In genomic region chr1:3465091-3465934, GRCh38 we compare ENCODE assay signal across 21 cellular contexts. TPM values are rescaled to one million over a fixed set of nuclear protein-coding genes. Genes with fewer than 3 reads are reported as not detected.
DNase-seq lines count a peak whose midpoint lies in the region; ATAC-seq and TF ChIP-seq lines count a peak whose summit lies in the region.
"Had no signal": no experiment of that assay in that cellular context is flagged by ENCODE, and none has a peak within 500 bp of the region (broad histone marks: within the 10 kb centered on the region; RNA-seq: fewer than 3 reads in every experiment).

No MANE protein-coding gene starts in this region.

- DNase-seq in 8988T (peak; percentile 13), H9 (no peak), left cardiac atrium (peak; percentile 20), trophoblast cell (peak in 1 of 2 donors; percentile 42), putamen (ENCODE audit: low spot score) (no peak), AG08396 (ENCODE audit: low spot score) (no peak)
- DNase-seq in activated CD4-positive, CD25-positive, alpha-beta regulatory T cell (lab: John Stamatoyannopoulos, UW): no peak
- DNase-seq: activated CD4-positive, alpha-beta T cell treated with anti-CD3 and anti-CD28 coated beads, Interleukin-2, amount 10 ng/mL, durations not matched to agents 24 days and 14 days; activated CD8-positive, alpha-beta memory T cell treated with anti-CD3 and anti-CD28 coated beads, Interleukin-2, amount 50 U/mL, for 48 hours; activated gamma-delta T cell; brain microvascular endothelial cell; DMS53; KBM-7; natural killer cell; NCI-H526 treated with DMSO at 0.1 percent for 48 hours had no signal

- H3K14ac ChIP-seq in H9 (ENCODE audit: insufficient read depth, low read length) (no peak overlapping the region), trophoblast cell (ENCODE audit: low read length) (no peak overlapping the region)

- H2AFZ ChIP-seq in H9 (ENCODE audit: low read length): no peak overlapping the region
- no peak overlapping the region for H2AFZ ChIP-seq in trophoblast cell (ENCODE audit: insufficient read depth, low read length, poor library complexity)

- H3K56ac ChIP-seq in H9 (ENCODE audit: insufficient read length, low read depth, low read length): no peak overlapping the region

- WGBS in H9 (ENCODE audit: extremely low coverage, insufficient read length, low lambda C conversion rate): no CpG with 5 or more reads among the region's 28 CpGs
- no CpG with 5 or more reads among the region's 28 CpGs for WGBS in trophoblast cell (ENCODE audit: extremely low coverage, insufficient coverage, insufficient read length)

- H3K4me1 ChIP-seq in H9 (ENCODE audit: insufficient read depth, low read length) (no peaks in the 10 kb centered on the region), trophoblast cell (ENCODE audit: control insufficient read depth in 1 of 2, insufficient read depth in 2 of 2, low read length in 2 of 2) (peaks cover 15 to 18% of the 10 kb centered on the region in 2 experiments)

- no peak overlapping the region for H3K4me3 Mint-ChIP-seq in H9
- H3K4me3 Mint-ChIP-seq: activated CD4-positive, alpha-beta T cell treated with anti-CD3 and anti-CD28 coated beads, Interleukin-2, amount 10 ng/mL, durations not matched to agents 24 days and 14 days; dendritic cell treated with granulocyte-macrophage colony-stimulating factor and Interleukin-4, amounts not matched to agents 40 ng/mL and 50 ng/mL, for 4 days; mesothelial cell of epicardium; natural killer cell had no signal

- H2BK5ac ChIP-seq in H9 (ENCODE audit: insufficient read length, low read length): no peak overlapping the region
- H2BK5ac ChIP-seq in trophoblast cell (ENCODE audit: low read depth, low read length, poor library complexity): no peak overlapping the region

- no peaks in the 10 kb centered on the region for H3K79me2 ChIP-seq in H9 (ENCODE audit: insufficient read depth, low read length)
- no peaks in the 10 kb centered on the region for H3K79me2 ChIP-seq in trophoblast cell (ENCODE audit: control insufficient read depth, insufficient read depth, low read length, poor library complexity)

- no peak overlapping the region for H3K4me3 ChIP-seq in trophoblast cell (ENCODE audit: low read depth, low read length)
- H3K4me3 ChIP-seq: GM12878, suprapubic skin had no signal

- H3K9me3 ChIP-seq in H9 (ENCODE audit: control insufficient read depth, low read depth, low read length) (no peaks in the 10 kb centered on the region), trophoblast cell (ENCODE audit: insufficient read depth, low read depth, low read length) (peaks cover 1% of the 10 kb centered on the region)
- H3K9me3 ChIP-seq: suprapubic skin had no signal

- H2AK5ac ChIP-seq in H9 (ENCODE audit: insufficient read length, low read length) (no peak overlapping the region), trophoblast cell (ENCODE audit: low read length) (peak overlapping the region; percentile 42)

- H4K20me1 ChIP-seq in H9 (ENCODE audit: control insufficient read depth, insufficient read depth, insufficient read length): peaks cover 2% of the 10 kb centered on the region

- peaks cover 7 to 12% of the 10 kb centered on the region in 2 experiments for H3K4me1 Mint-ChIP-seq in H9
- H3K4me1 Mint-ChIP-seq: natural killer cell had no signal

- H3K27me3 ChIP-seq in H9 (ENCODE audit: insufficient read depth, low read length) (no peaks in the 10 kb centered on the region), trophoblast cell (ENCODE audit: insufficient read depth, low read length) (no peaks in the 10 kb centered on the region)
- H3K27me3 ChIP-seq: brain microvascular endothelial cell, suprapubic skin had no signal

- no peak overlapping the region for H4K5ac ChIP-seq in H9 (ENCODE audit: insufficient read length, low read depth, low read length)

- H3K9ac ChIP-seq in H9 (ENCODE audit: extremely low read depth, insufficient read length, low read length) (no peak overlapping the region), trophoblast cell (ENCODE audit: low read length) (no peak overlapping the region)

- no peak overlapping the region for H3K23ac ChIP-seq in H9 (ENCODE audit: insufficient read length, low read depth, low read length)
- H3K23ac ChIP-seq in trophoblast cell (ENCODE audit: low read length): no peak overlapping the region

- H3K79me1 ChIP-seq in H9 (ENCODE audit: insufficient read depth, low read depth, low read length, poor library complexity, severe bottlenecking): no peaks in the 10 kb centered on the region
- peaks cover 5% of the 10 kb centered on the region for H3K79me1 ChIP-seq in trophoblast cell (ENCODE audit: low read length)

- H2BK20ac ChIP-seq in H9 (ENCODE audit: low read depth, low read length, poor library complexity, severe bottlenecking): no peak overlapping the region

- H3K36me3 ChIP-seq in trophoblast cell (ENCODE audit: control insufficient read depth in 1 of 2, insufficient read depth in 2 of 2, low read length in 2 of 2): peaks cover 0 to 6% of the 10 kb centered on the region in 2 experiments
- H3K36me3 ChIP-seq: brain microvascular endothelial cell, suprapubic skin had no signal

- H3K27me3 Mint-ChIP-seq in H9 (ENCODE audit: low read depth): no peaks in the 10 kb centered on the region
- H3K27me3 Mint-ChIP-seq: activated CD4-positive, alpha-beta T cell treated with anti-CD3 and anti-CD28 coated beads, Interleukin-2, amount 10 ng/mL, durations not matched to agents 24 days and 14 days; dendritic cell treated with granulocyte-macrophage colony-stimulating factor and Interleukin-4, amounts not matched to agents 40 ng/mL and 50 ng/mL, for 4 days had no signal

- H3K27ac ChIP-seq in H9 (ENCODE audit: insufficient read length, low read depth, low read length): no peak overlapping the region
- no peak overlapping the region for H3K27ac ChIP-seq in trophoblast cell (ENCODE audit: low read depth, low read length)
- H3K27ac ChIP-seq: brain microvascular endothelial cell, suprapubic skin had no signal

- TF ChIP-seq CTCF in H9 (conservative IDR thresholded peaks at IDR 0.05): no peak

- no peak overlapping the region for H3T11ph ChIP-seq in H9 (ENCODE audit: low read length)

- intact Hi-C loops in left cardiac atrium (cut with DNase I): no loop called here

- H3K9me3 Mint-ChIP-seq in H9: no peaks in the 10 kb centered on the region
- H3K9me3 Mint-ChIP-seq: dendritic cell treated with granulocyte-macrophage colony-stimulating factor and Interleukin-4, amounts not matched to agents 40 ng/mL and 50 ng/mL, for 4 days; mesothelial cell of epicardium; natural killer cell had no signal

- no peak overlapping the region for H3K4me2 ChIP-seq in H9 (ENCODE audit: insufficient read depth, insufficient read length, low read length)
- no peak overlapping the region for H3K4me2 ChIP-seq in trophoblast cell (ENCODE audit: low read length)

- ATAC-seq in left cardiac atrium (no peak), HG03159 (IDR thresholded peaks at IDR 0.05; ENCODE audit: unreplicated experiment) (no peak)
- ATAC-seq: GM12878, natural killer cell had no signal

- H3K4ac ChIP-seq in H9 (ENCODE audit: low read depth, low read length) (no peak overlapping the region), trophoblast cell (ENCODE audit: low read depth, low read length) (no peak overlapping the region)

- no peak overlapping the region for H2BK12ac ChIP-seq in H9 (ENCODE audit: insufficient read length, low read depth, low read length)
- H2BK12ac ChIP-seq in trophoblast cell (ENCODE audit: low read length): no peak overlapping the region

- no peak overlapping the region for H4K12ac ChIP-seq in trophoblast cell (ENCODE audit: low read depth, low read length)

- H2BK15ac ChIP-seq in H9 (ENCODE audit: low read depth, low read length): no peak overlapping the region

- no peak overlapping the region for H3K18ac ChIP-seq in H9 (ENCODE audit: insufficient read length, low read depth, low read length)
- H3K18ac ChIP-seq in trophoblast cell (ENCODE audit: low read length): no peak overlapping the region

- H3K23me2 ChIP-seq in H9 (ENCODE audit: insufficient read length, low read depth, low read length, poor library complexity, severe bottlenecking): no peaks in the 10 kb centered on the region

- H4K91ac ChIP-seq in H9 (ENCODE audit: insufficient read length, low read depth, low read length): no peak overlapping the region
- H4K91ac ChIP-seq in trophoblast cell (ENCODE audit: low read depth, low read length): no peak overlapping the region

- H2BK120ac ChIP-seq in H9 (ENCODE audit: low read depth, low read length, poor library complexity, severe bottlenecking) (no peak overlapping the region), trophoblast cell (ENCODE audit: insufficient read depth, low read length, poor library complexity) (no peak overlapping the region)

- H3K27ac Mint-ChIP-seq in H9: peak overlapping the region; percentile 21 to 95 (median 75); a peak in 5 of 7 replicates
- H3K27ac Mint-ChIP-seq: activated CD4-positive, alpha-beta T cell treated with anti-CD3 and anti-CD28 coated beads, Interleukin-2, amount 10 ng/mL, durations not matched to agents 24 days and 14 days; dendritic cell treated with granulocyte-macrophage colony-stimulating factor and Interleukin-4, amounts not matched to agents 40 ng/mL and 50 ng/mL, for 4 days; mesothelial cell of epicardium; natural killer cell had no signal

- H3K36me3 Mint-ChIP-seq in H9 (ENCODE audit: insufficient read depth in 1 of 3, low read depth in 3 of 3): peaks cover 0 to 25% (median 4%) of the 10 kb centered on the region in 3 experiments; a peak in 5 of 7 replicates
- H3K36me3 Mint-ChIP-seq: mesothelial cell of epicardium, natural killer cell had no signal

- H4K8ac ChIP-seq in H9 (replicated peaks; ENCODE audit: insufficient read length, low read depth, low read length) (no peak overlapping the region), trophoblast cell (ENCODE audit: low read depth, low read length) (no peak overlapping the region)

RNA-seq across cellular contexts. Expression of gene ARHGEF16, which starts 10.8 kb away (rescaled TPM):
- total RNA-seq in H9 (2021) (48.1 and 48.5 TPM in 2 replicates), left cardiac atrium (1 to 10 TPM in 1 of 2 donors, under 1 TPM in 1; 0.68 to 2.3 TPM)
- 6.2 and 6.3 TPM in 2 replicates for polyA plus RNA-seq in trophoblast cell (2013)
- total RNA-seq: activated CD4-positive, alpha-beta T cell treated with anti-CD3 and anti-CD28 coated beads, Interleukin-2, amount 10 ng/mL, durations not matched to agents 24 days and 14 days; frontal cortex; GM12878; natural killer cell had no signal
- polyA plus RNA-seq: GM12878 had no signal

Comparison
In these comparisons a context has a peak if more than half of its experiments do, and no peak if none do; other contexts are left out.
1. DNase-seq: peak in 8988T (single experiment) and left cardiac atrium (single experiment); none in H9 (single experiment), putamen (single experiment), AG08396 (single experiment) and activated CD4-positive, CD25-positive, alpha-beta regulatory T cell (0 of 4).
2. RNA of gene ARHGEF16, which starts 10.8 kb away (total RNA-seq): 48.1 to 48.5 TPM in H9; 0.68 to 2.3 TPM in left cardiac atrium; every median in the first group is over 10 times any median in the second.